ENCODE assay signal across 1 cellular context in the genomic region with DNA sequence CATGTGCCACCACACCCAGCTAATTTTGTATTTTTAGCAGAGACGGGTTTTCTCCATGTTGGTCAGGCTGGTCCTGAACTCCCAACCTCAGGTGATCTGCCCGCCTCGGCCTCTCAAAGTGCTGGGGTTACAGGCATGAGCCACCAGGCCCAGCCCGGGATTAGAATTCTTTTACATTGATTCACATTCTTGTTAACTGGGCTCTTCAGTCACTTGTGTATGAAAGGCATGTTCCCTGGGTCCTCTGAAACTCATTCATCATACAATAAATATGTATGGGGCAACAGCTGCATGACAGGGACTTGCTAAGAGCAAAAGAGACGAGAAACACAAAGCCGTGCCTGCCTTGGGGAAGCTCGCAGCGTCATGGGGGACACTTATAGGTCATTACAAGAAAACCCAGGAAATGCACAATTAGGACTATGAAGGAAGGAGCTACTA. TPM values are rescaled to one million over a fixed set of nuclear protein-coding genes. Genes with fewer than 3 reads are reported as not detected.
"Had no signal": no experiment of that assay in that cellular context is flagged by ENCODE, and none has a peak within 500 bp of the region (broad histone marks: within the 10 kb centered on the region; RNA-seq: fewer than 3 reads in every experiment).

No MANE protein-coding gene starts in this region.

RNA-seq across cellular contexts. Expression of a gene that starts 31.9 kb away (rescaled TPM):
- total RNA-seq: endothelial cell of umbilical vein had no signal
